In the genomic region with DNA sequence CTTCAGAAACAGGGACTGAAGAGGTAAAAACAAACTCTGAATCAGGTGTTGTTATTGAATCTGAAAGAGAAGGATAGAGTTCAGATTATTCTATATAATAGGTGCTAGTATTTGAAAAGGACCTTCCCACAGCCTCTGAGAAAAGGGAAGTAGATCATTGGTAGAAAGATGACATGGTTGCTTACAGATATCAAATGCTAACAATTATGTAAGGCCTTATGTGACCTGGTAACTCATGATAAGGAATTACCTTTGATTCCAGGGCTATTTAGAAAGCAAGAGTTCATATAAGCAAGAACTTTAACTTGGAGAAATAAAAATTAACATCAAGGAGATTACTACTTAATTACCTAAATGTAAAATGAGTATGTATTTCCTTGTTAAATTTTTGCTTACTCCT, we compare ENCODE assay signal across 1 cellular context.
TF ChIP-seq lines count a peak whose summit lies in the region.

No MANE protein-coding gene starts in this region.

TF ChIP-seq in HepG2, 621 proteins besides CTCF, POLR2A, EP300 and RAD21 (continued from another document):
- no peak for TF ChIP-seq ZNF407 (CRISPR knock-in tag; IDR thresholded peaks at IDR 0.05; ENCODE audit: not compliant biosample characterization)
- TF ChIP-seq FOXJ3 (CRISPR knock-in tag; IDR thresholded peaks at IDR 0.05; ENCODE audit: borderline replicate concordance), result no peak
- no peak for TF ChIP-seq ZNF619 (CRISPR knock-in tag; IDR thresholded peaks at IDR 0.05)
- TF ChIP-seq ZNF790 (CRISPR knock-in tag; IDR thresholded peaks at IDR 0.05; ENCODE audit: borderline replicate concordance), result no peak
TF ChIP-seq in HepG2: peak in this region for 0.
